Comparison of ENCODE assay signal across 1 cellular context in the genomic region with DNA sequence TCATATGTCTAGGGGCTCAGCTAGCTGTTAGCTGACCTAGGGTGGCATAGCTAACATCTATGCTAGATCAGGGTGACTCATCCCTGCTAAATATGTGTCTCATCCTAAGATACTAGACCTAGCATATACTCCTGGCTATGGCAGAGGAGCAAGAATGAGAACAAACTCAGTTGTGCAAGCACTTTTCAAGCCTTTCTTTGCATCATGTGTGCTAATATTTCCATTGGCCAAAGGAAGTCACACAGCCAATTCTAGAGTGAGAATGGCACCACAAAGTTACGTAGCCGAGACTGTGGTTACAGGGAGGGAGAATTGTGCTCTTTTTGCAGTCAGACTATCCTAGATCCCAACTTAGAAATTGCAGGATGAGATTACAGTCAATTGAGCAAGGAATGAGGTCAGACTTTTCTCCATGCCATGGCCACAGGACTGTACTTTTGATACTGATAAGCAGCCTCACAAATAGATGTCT.
TF ChIP-seq lines count a peak whose summit lies in the region.

No MANE protein-coding gene starts in this region.

TF ChIP-seq in endothelial cell of umbilical vein, 7 proteins besides CTCF, POLR2A, EP300 and RAD21 (continued from another document):
- TF ChIP-seq JUN (IDR thresholded peaks at IDR 0.05; ENCODE audit: borderline replicate concordance, insufficient read depth, insufficient read length, low read depth), result peak; percentile 7
TF ChIP-seq in endothelial cell of umbilical vein: peak in this region for 1.
